In genomic region chr11:128714881-128715280, GRCh38 we compare ENCODE assay signal across 1 cellular context.
A peak's percentile ranks its signal among the peaks of the same experiment; 100 is the strongest.
TF ChIP-seq lines count a peak whose summit lies in the region.

No MANE protein-coding gene starts in this region.

TF ChIP-seq in SK-N-SH, 30 proteins besides CTCF, POLR2A, EP300 and RAD21 (continued from another document):
- TF ChIP-seq REST (IDR thresholded peaks at IDR 0.05; ENCODE audit: low read depth, low read length) (no peak), FOSL2 (IDR thresholded peaks at IDR 0.05; ENCODE audit: borderline replicate concordance, low read depth) (peak; percentile 54; the same call in 1 of the 2 replicates)
